Comparison of ENCODE assay signal across 13 cellular contexts in the genomic region with DNA sequence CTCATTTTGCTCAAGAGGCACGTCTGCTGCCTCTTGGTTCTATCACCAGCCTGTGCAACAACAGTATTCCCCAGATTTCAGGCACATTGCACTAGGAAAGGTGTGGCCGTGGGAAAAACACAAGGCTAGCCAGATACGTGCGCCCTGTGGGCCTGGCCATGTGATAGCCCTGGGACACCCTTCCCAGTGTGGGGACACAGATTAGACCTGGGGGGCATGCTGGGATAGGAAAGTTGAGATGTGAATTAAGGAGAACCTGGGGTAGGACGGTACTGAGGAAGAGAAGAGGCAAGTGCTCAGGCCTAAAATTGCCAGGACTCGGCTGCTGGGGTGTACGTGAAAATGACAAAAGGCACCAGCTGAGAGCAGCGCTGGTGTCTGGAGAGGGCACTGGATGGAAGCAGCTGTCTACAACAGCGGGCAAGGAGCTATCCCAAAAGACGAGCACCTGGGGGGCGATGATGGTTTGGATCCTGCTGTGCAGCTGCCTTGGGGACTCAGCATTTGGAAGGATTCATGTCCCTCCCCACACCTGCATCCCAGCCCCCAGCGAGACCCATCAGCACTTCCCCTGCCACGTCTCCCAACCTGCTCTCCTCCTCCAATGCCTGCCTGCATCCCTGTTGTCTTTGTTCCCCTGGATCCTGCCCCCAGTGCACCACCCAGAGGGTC.
"Had no signal": no experiment of that assay in that cellular context is flagged by ENCODE, and none has a peak within 500 bp of the region (broad histone marks: within the 10 kb centered on the region; RNA-seq: fewer than 3 reads in every experiment).

No MANE protein-coding gene starts in this region.

- H3K9me3 Mint-ChIP-seq: activated CD4-positive, alpha-beta memory T cell treated with anti-CD3 and anti-CD28 coated beads for 36 hours; activated naive CD4-positive, alpha-beta T cell treated with anti-CD3 and anti-CD28 coated beads for 36 hours had no signal

- H3K4me3 Mint-ChIP-seq: activated CD4-positive, alpha-beta memory T cell treated with anti-CD3 and anti-CD28 coated beads for 36 hours; activated naive CD4-positive, alpha-beta T cell treated with anti-CD3 and anti-CD28 coated beads for 36 hours had no signal

- H3K4me1 ChIP-seq: spleen had no signal

- H3K27ac Mint-ChIP-seq: activated CD4-positive, alpha-beta memory T cell treated with anti-CD3 and anti-CD28 coated beads for 36 hours; activated naive CD4-positive, alpha-beta T cell treated with anti-CD3 and anti-CD28 coated beads for 36 hours had no signal

- H3K36me3 ChIP-seq: cardiac muscle cell had no signal

- H3K4me3 ChIP-seq: cardiac muscle cell, heart right ventricle, spleen had no signal

- H3K27ac ChIP-seq: cardiac muscle cell, heart right ventricle, spleen had no signal

- H3K27me3 Mint-ChIP-seq: activated CD4-positive, alpha-beta memory T cell treated with anti-CD3 and anti-CD28 coated beads for 36 hours had no signal

- ATAC-seq: right cardiac atrium had no signal

- H3K36me3 Mint-ChIP-seq: activated CD4-positive, alpha-beta memory T cell treated with anti-CD3 and anti-CD28 coated beads for 36 hours had no signal

- DNase-seq: activated CD4-positive, alpha-beta memory T cell treated with anti-CD3 and anti-CD28 coated beads for 36 hours; activated naive CD4-positive, alpha-beta T cell treated with anti-CD3 and anti-CD28 coated beads for 36 hours; foreskin melanocyte; heart right ventricle; islet precursor cell; right cardiac atrium; spleen; stimulated activated CD4-positive, alpha-beta T cell treated with anti-CD3 and anti-CD28 coated beads, Interleukin-2, amount 100 ng/mL, for 24 hours; stimulated activated naive CD4-positive, alpha-beta T cell; substantia nigra; T-helper 9 cell; trophoblast cell had no signal

- H3K27me3 ChIP-seq: cardiac muscle cell, heart right ventricle, spleen had no signal
